20 cellular contexts compared by ENCODE assay signal in genomic region chr17:9313346-9313745, GRCh38.
"Had no signal": no experiment of that assay in that cellular context is flagged by ENCODE, and none has a peak within 500 bp of the region (broad histone marks: within the 10 kb centered on the region; RNA-seq: fewer than 3 reads in every experiment).

No MANE protein-coding gene starts in this region.

- DNase-seq: central memory CD4-positive, alpha-beta T cell; effector CD8-positive, alpha-beta T cell; foreskin melanocyte; heart left ventricle; mammary epithelial cell; naive B cell; right lobe of liver; spleen; stimulated activated CD4-positive, alpha-beta T cell treated with anti-CD3 and anti-CD28 coated beads, Interleukin-15, amount 100 ng/mL, for 24 hours; stimulated activated CD4-positive, alpha-beta T cell treated with anti-CD3 and anti-CD28 coated beads, Interleukin-1b, Interleukin-23, amount 100 ng/mL, for 48 hours; stimulated activated CD4-positive, alpha-beta T cell treated with anti-CD3 and anti-CD28 coated beads, Interleukin-4, amount 100 ng/mL, for 24 hours; stimulated activated naive CD8-positive, alpha-beta T cell treated with anti-CD3 and anti-CD28 coated beads, Interleukin-15, amount 100 ng/mL, for 72 hours; transverse colon had no signal

- H3K27ac Mint-ChIP-seq: stimulated activated memory B cell treated with anti-CD40 and anti-IgM and Interleukin-4, amounts not matched to agents 10 μg/mL and 1 μg/mL and 100 μg/mL, for 72 hours; stimulated activated naive CD8-positive, alpha-beta T cell treated with anti-CD3 and anti-CD28 coated beads, Interleukin-15, amount 100 ng/mL, for 72 hours had no signal

- H3K4me1 Mint-ChIP-seq: stimulated activated memory B cell treated with anti-CD40 and anti-IgM and Interleukin-4, amounts not matched to agents 10 μg/mL and 1 μg/mL and 100 μg/mL, for 72 hours; stimulated activated naive CD8-positive, alpha-beta T cell treated with anti-CD3 and anti-CD28 coated beads, Interleukin-15, amount 100 ng/mL, for 72 hours had no signal

- H3K4me1 ChIP-seq: heart left ventricle, right lobe of liver, spleen, transverse colon had no signal

- H3K27me3 Mint-ChIP-seq: naive B cell; stimulated activated memory B cell treated with anti-CD40 and anti-IgM and Interleukin-4, amounts not matched to agents 10 μg/mL and 1 μg/mL and 100 μg/mL, for 72 hours; stimulated activated naive CD8-positive, alpha-beta T cell treated with anti-CD3 and anti-CD28 coated beads, Interleukin-15, amount 100 ng/mL, for 72 hours had no signal

- FAIRE-seq: islet of Langerhans, urothelium cell line had no signal

- H3K27me3 ChIP-seq: heart left ventricle, neutrophil, right lobe of liver, spleen, transverse colon had no signal

- H3K4me3 ChIP-seq: coronary artery, heart left ventricle, right lobe of liver, spleen, thoracic aorta, transverse colon had no signal

- H3K27ac ChIP-seq: coronary artery, heart left ventricle, neutrophil, right lobe of liver, spleen, thoracic aorta, transverse colon had no signal

- H3K9me3 ChIP-seq: neutrophil, right lobe of liver, thoracic aorta had no signal

- ATAC-seq: left lobe of liver; right lobe of liver; stimulated activated memory B cell treated with anti-CD40 and anti-IgM and Interleukin-4, amounts not matched to agents 10 μg/mL and 1 μg/mL and 100 μg/mL, for 72 hours; stimulated activated naive CD8-positive, alpha-beta T cell treated with anti-CD3 and anti-CD28 coated beads, Interleukin-15, amount 100 ng/mL, for 72 hours had no signal

- H3K4me3 Mint-ChIP-seq: naive B cell; stimulated activated memory B cell treated with anti-CD40 and anti-IgM and Interleukin-4, amounts not matched to agents 10 μg/mL and 1 μg/mL and 100 μg/mL, for 72 hours; stimulated activated naive CD8-positive, alpha-beta T cell treated with anti-CD3 and anti-CD28 coated beads, Interleukin-15, amount 100 ng/mL, for 72 hours had no signal

- H3K36me3 ChIP-seq: heart left ventricle, neutrophil, right lobe of liver, thoracic aorta, transverse colon had no signal
